In the genomic region with DNA sequence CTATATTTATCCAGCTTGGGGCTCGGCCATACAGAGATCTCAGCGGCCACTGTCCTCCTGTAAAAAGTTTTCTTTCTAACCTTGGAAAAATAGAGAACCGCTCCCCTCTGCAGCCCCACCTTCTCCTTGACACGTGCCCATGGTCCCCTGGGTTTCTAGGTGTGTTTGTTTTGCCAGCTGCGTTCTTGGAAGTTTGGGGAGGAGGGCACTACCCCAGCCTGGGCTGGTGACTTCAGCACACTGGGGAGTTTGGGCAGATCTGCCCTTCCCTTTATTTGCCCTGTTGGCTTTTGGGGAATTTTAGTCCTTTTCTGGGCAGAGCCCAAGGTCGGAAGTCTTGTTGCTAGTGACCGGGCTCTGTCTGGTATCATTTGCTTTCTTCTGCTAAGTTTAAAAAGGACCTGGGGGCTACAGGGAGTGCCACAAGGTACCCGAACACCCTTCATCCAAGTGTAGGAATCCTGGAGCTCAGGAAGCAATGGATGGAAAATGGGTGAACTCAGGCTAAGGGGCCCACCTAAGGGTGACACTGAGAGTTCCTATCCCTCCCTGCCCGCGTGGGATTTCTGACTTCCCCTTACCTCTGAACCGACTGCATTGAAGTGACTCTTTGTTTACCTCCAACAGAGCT, we compare ENCODE assay signal across 1 cellular context.
TF ChIP-seq lines count a peak whose summit lies in the region.

No MANE protein-coding gene starts in this region.

TF ChIP-seq in K562, 482 proteins besides CTCF, POLR2A, EP300 and RAD21 (continued from another document and continues in another):
- TF ChIP-seq, protein P1, sequence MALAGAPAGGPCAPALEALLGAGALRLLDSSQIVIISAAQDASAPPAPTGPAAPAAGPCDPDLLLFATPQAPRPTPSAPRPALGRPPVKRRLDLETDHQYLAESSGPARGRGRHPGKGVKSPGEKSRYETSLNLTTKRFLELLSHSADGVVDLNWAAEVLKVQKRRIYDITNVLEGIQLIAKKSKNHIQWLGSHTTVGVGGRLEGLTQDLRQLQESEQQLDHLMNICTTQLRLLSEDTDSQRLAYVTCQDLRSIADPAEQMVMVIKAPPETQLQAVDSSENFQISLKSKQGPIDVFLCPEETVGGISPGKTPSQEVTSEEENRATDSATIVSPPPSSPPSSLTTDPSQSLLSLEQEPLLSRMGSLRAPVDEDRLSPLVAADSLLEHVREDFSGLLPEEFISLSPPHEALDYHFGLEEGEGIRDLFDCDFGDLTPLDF (CRISPR knock-in tag; IDR thresholded peaks at IDR 0.05), result no peak
- no peak for TF ChIP-seq MYNN (IDR thresholded peaks at IDR 0.05)
- no peak for TF ChIP-seq MYNN (CRISPR knock-in tag; IDR thresholded peaks at IDR 0.05)
- TF ChIP-seq XRCC3 (IDR thresholded peaks at IDR 0.05), result no peak
- no peak for TF ChIP-seq RBM22 (IDR thresholded peaks at IDR 0.05; ENCODE audit: low read depth, low read length, poor library complexity, severe bottlenecking)
- TF ChIP-seq, protein P2, sequence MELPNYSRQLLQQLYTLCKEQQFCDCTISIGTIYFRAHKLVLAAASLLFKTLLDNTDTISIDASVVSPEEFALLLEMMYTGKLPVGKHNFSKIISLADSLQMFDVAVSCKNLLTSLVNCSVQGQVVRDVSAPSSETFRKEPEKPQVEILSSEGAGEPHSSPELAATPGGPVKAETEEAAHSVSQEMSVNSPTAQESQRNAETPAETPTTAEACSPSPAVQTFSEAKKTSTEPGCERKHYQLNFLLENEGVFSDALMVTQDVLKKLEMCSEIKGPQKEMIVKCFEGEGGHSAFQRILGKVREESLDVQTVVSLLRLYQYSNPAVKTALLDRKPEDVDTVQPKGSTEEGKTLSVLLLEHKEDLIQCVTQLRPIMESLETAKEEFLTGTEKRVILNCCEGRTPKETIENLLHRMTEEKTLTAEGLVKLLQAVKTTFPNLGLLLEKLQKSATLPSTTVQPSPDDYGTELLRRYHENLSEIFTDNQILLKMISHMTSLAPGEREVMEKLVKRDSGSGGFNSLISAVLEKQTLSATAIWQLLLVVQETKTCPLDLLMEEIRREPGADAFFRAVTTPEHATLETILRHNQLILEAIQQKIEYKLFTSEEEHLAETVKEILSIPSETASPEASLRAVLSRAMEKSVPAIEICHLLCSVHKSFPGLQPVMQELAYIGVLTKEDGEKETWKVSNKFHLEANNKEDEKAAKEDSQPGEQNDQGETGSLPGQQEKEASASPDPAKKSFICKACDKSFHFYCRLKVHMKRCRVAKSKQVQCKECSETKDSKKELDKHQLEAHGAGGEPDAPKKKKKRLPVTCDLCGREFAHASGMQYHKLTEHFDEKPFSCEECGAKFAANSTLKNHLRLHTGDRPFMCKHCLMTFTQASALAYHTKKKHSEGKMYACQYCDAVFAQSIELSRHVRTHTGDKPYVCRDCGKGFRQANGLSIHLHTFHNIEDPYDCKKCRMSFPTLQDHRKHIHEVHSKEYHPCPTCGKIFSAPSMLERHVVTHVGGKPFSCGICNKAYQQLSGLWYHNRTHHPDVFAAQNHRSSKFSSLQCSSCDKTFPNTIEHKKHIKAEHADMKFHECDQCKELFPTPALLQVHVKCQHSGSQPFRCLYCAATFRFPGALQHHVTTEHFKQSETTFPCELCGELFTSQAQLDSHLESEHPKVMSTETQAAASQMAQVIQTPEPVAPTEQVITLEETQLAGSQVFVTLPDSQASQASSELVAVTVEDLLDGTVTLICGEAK (IDR thresholded peaks at IDR 0.05), result no peak
- TF ChIP-seq, protein P2 (CRISPR knock-in tag; IDR thresholded peaks at IDR 0.05), result no peak
- 0 out of 2 replicates have a peak, but pooled peaks have one; percentile 43 for TF ChIP-seq E2F3 (CRISPR knock-in tag; IDR thresholded peaks at IDR 0.05)
- no peak for TF ChIP-seq PML (IDR thresholded peaks at IDR 0.05; ENCODE audit: low read length)
- TF ChIP-seq FOSL1 (tag; conservative IDR thresholded peaks at IDR 0.05), result 0 out of 2 replicates have a peak, but pooled peaks have one; percentile 10
- no peak for TF ChIP-seq ZNF224 (CRISPR knock-in tag; IDR thresholded peaks at IDR 0.05)
- TF ChIP-seq, protein P3, sequence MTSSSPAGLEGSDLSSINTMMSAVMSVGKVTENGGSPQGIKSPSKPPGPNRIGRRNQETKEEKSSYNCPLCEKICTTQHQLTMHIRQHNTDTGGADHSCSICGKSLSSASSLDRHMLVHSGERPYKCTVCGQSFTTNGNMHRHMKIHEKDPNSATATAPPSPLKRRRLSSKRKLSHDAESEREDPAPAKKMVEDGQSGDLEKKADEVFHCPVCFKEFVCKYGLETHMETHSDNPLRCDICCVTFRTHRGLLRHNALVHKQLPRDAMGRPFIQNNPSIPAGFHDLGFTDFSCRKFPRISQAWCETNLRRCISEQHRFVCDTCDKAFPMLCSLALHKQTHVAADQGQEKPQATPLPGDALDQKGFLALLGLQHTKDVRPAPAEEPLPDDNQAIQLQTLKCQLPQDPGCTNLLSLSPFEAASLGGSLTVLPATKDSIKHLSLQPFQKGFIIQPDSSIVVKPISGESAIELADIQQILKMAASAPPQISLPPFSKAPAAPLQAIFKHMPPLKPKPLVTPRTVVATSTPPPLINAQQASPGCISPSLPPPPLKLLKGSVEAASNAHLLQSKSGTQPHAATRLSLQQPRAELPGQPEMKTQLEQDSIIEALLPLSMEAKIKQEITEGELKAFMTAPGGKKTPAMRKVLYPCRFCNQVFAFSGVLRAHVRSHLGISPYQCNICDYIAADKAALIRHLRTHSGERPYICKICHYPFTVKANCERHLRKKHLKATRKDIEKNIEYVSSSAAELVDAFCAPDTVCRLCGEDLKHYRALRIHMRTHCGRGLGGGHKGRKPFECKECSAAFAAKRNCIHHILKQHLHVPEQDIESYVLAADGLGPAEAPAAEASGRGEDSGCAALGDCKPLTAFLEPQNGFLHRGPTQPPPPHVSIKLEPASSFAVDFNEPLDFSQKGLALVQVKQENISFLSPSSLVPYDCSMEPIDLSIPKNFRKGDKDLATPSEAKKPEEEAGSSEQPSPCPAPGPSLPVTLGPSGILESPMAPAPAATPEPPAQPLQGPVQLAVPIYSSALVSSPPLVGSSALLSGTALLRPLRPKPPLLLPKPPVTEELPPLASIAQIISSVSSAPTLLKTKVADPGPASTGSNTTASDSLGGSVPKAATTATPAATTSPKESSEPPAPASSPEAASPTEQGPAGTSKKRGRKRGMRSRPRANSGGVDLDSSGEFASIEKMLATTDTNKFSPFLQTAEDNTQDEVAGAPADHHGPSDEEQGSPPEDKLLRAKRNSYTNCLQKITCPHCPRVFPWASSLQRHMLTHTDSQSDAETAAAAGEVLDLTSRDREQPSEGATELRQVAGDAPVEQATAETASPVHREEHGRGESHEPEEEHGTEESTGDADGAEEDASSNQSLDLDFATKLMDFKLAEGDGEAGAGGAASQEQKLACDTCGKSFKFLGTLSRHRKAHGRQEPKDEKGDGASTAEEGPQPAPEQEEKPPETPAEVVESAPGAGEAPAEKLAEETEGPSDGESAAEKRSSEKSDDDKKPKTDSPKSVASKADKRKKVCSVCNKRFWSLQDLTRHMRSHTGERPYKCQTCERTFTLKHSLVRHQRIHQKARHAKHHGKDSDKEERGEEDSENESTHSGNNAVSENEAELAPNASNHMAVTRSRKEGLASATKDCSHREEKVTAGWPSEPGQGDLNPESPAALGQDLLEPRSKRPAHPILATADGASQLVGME (CRISPR knock-in tag; IDR thresholded peaks at IDR 0.05), result peak; percentile 62; the same call in 1 of the 2 replicates
- TF ChIP-seq SMARCB1 (IDR thresholded peaks at IDR 0.05; ENCODE audit: insufficient read length, low read depth), result no peak
- TF ChIP-seq ZNF354B (CRISPR knock-in tag; IDR thresholded peaks at IDR 0.05), result no peak
- TF ChIP-seq ZKSCAN8 (CRISPR knock-in tag; IDR thresholded peaks at IDR 0.05), result no peak
- no peak for TF ChIP-seq ZNF146 (CRISPR knock-in tag; IDR thresholded peaks at IDR 0.05; ENCODE audit: unreplicated experiment)
- TF ChIP-seq GTF2A2 (tag; IDR thresholded peaks at IDR 0.05), result peak; percentile 49; the same call in 1 of the 2 replicates
- TF ChIP-seq, protein P4, sequence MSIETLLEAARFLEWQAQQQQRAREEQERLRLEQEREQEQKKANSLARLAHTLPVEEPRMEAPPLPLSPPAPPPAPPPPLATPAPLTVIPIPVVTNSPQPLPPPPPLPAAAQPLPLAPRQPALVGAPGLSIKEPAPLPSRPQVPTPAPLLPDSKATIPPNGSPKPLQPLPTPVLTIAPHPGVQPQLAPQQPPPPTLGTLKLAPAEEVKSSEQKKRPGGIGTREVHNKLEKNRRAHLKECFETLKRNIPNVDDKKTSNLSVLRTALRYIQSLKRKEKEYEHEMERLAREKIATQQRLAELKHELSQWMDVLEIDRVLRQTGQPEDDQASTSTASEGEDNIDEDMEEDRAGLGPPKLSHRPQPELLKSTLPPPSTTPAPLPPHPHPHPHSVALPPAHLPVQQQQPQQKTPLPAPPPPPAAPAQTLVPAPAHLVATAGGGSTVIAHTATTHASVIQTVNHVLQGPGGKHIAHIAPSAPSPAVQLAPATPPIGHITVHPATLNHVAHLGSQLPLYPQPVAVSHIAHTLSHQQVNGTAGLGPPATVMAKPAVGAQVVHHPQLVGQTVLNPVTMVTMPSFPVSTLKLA (conservative IDR thresholded peaks at IDR 0.05), result no peak
- TF ChIP-seq RFX5 (IDR thresholded peaks at IDR 0.05; ENCODE audit: low read depth, low read length), result no peak
- TF ChIP-seq, protein P5, sequence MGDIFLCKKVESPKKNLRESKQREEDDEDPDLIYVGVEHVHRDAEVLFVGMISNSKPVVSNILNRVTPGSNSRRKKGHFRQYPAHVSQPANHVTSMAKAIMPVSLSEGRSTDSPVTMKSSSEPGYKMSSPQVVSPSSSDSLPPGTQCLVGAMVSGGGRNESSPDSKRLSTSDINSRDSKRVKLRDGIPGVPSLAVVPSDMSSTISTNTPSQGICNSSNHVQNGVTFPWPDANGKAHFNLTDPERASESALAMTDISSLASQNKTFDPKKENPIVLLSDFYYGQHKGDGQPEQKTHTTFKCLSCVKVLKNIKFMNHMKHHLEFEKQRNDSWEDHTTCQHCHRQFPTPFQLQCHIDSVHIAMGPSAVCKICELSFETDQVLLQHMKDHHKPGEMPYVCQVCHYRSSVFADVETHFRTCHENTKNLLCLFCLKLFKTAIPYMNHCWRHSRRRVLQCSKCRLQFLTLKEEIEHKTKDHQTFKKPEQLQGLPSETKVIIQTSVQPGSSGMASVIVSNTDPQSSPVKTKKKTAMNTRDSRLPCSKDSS (IDR thresholded peaks at IDR 0.05; ENCODE audit: low read depth, partially characterized antibody), result no peak
- TF ChIP-seq U2AF2 (optimal IDR thresholded peaks at IDR 0.05; ENCODE audit: low read depth, low read length), result no peak
- TF ChIP-seq KLF13 (tag; IDR thresholded peaks at IDR 0.05; ENCODE audit: borderline replicate concordance, low read depth), result no peak
- no peak for TF ChIP-seq PTBP1 (IDR thresholded peaks at IDR 0.05; ENCODE audit: low read depth, low read length)
- TF ChIP-seq GTF2F1 (IDR thresholded peaks at IDR 0.05; ENCODE audit: low read depth, low read length), result no peak
- no peak for TF ChIP-seq HLTF (IDR thresholded peaks at IDR 0.05)
- TF ChIP-seq TBP (optimal IDR thresholded peaks at IDR 0.05; ENCODE audit: low read depth, low read length), result no peak
- TF ChIP-seq STAT5B (CRISPR knock-in tag; IDR thresholded peaks at IDR 0.05), result no peak
- TF ChIP-seq, protein P6, sequence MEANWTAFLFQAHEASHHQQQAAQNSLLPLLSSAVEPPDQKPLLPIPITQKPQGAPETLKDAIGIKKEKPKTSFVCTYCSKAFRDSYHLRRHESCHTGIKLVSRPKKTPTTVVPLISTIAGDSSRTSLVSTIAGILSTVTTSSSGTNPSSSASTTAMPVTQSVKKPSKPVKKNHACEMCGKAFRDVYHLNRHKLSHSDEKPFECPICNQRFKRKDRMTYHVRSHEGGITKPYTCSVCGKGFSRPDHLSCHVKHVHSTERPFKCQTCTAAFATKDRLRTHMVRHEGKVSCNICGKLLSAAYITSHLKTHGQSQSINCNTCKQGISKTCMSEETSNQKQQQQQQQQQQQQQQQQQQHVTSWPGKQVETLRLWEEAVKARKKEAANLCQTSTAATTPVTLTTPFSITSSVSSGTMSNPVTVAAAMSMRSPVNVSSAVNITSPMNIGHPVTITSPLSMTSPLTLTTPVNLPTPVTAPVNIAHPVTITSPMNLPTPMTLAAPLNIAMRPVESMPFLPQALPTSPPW (CRISPR knock-in tag; IDR thresholded peaks at IDR 0.05), result peak; percentile 31; the same call in 1 of the 2 replicates
- no peak for TF ChIP-seq KDM2B (CRISPR knock-in tag; IDR thresholded peaks at IDR 0.05)
- TF ChIP-seq, protein P7, sequence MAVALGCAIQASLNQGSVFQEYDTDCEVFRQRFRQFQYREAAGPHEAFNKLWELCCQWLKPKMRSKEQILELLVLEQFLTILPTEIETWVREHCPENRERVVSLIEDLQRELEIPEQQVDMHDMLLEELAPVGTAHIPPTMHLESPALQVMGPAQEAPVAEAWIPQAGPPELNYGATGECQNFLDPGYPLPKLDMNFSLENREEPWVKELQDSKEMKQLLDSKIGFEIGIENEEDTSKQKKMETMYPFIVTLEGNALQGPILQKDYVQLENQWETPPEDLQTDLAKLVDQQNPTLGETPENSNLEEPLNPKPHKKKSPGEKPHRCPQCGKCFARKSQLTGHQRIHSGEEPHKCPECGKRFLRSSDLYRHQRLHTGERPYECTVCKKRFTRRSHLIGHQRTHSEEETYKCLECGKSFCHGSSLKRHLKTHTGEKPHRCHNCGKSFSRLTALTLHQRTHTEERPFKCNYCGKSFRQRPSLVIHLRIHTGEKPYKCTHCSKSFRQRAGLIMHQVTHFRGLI (CRISPR knock-in tag; IDR thresholded peaks at IDR 0.05), result peak; percentile 81; the same call in 1 of the 2 replicates
- peak; percentile 62; the same call in 1 of the 2 replicates for TF ChIP-seq TCFL5 (CRISPR knock-in tag; conservative IDR thresholded peaks at IDR 0.05)
